ENCODE assay signal across 8 cellular contexts in the genomic region with DNA sequence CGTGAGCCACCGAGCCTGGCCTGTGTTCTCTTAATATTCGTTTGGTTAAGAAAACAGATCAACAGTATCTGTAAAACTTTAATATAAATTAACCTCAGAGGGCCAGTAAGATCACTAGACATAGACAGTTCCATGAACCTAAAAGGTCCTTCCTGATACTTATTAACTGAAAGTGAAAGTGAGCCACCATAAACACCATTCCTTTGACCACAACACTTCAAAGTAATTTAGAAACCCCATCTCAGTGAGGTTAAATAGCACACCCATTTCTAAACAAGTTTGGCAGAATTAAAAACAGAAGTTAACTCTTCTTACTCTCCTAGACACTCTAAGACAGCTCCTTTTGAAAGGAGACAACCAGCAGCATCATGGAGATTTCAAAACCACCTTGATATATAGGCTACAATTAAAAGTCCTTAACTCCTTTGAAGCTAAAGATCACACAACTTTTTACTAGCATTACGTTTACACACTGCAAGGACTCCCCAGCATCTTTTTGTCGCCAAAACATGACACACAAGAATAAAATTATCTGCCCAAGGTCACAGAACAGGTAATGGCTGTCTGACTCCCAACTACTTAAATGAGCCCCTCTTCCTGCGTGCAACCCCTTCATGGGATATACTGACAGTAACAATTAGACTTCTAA. TPM values are rescaled to one million over a fixed set of nuclear protein-coding genes. Genes with fewer than 3 reads are reported as not detected.
A peak's percentile ranks its signal among the peaks of the same experiment; 100 is the strongest.
DNase-seq lines count a peak whose midpoint lies in the region; ATAC-seq lines count a peak whose summit lies in the region.

No MANE protein-coding gene starts in this region.

- H3K36me3 ChIP-seq in neuron (ENCODE audit: insufficient read depth, low read length): peaks cover 3% of the 10 kb centered on the region

- H3K4me1 ChIP-seq in neuron (ENCODE audit: insufficient read depth, low read length): peaks cover 17% of the 10 kb centered on the region

- no peak for DNase-seq in activated CD4-positive, alpha-beta T cell treated with anti-CD3 and anti-CD28 coated beads, Interleukin-2, amount 10 ng/mL, durations not matched to agents 24 days and 14 days
- DNase-seq in activated CD4-positive, alpha-beta T cell treated with anti-CD3 and anti-CD28 coated beads, Interleukin-2, amount 50 U/mL, for 4 hours: no peak
- peak; percentile 25 for DNase-seq in NOMO-1 treated with dmso at 0.1 percent for 144 hours (lab: John Stamatoyannopoulos, UW; ENCODE audit: unreplicated experiment)
- no peak for DNase-seq in effector memory CD8-positive, alpha-beta T cell
- no peak for DNase-seq in NCI-H526 (lab: John Stamatoyannopoulos, UW)

- peak; percentile 14 for ATAC-seq in effector memory CD8-positive, alpha-beta T cell (replicated peaks)
- ATAC-seq in GM18519 (IDR thresholded peaks at IDR 0.05; ENCODE audit: low FRiP score, unreplicated experiment): no peak
- ATAC-seq in GM21423 (IDR thresholded peaks at IDR 0.05; ENCODE audit: unreplicated experiment): no peak

- H3K27me3 Mint-ChIP-seq in activated CD4-positive, alpha-beta T cell treated with anti-CD3 and anti-CD28 coated beads, Interleukin-2, amount 10 ng/mL, durations not matched to agents 24 days and 14 days: no peaks in the 10 kb centered on the region
- peaks cover 0 to 6% of the 10 kb centered on the region in 2 donors for H3K27me3 Mint-ChIP-seq in effector memory CD8-positive, alpha-beta T cell

- intact Hi-C loops in activated CD4-positive, alpha-beta T cell treated with anti-CD3 and anti-CD28 coated beads, Interleukin-2, amount 10 ng/mL, durations not matched to agents 24 days and 14 days (cut with micrococcal nuclease): no loop called here

- no peaks in the 10 kb centered on the region for H3K27me3 ChIP-seq in neuron (ENCODE audit: insufficient read depth, low read length)

- H2AFZ ChIP-seq in neuron (ENCODE audit: low read depth, low read length): no peak overlapping the region

- H3K4me3 ChIP-seq in neuron (ENCODE audit: low read length): peak overlapping the region; percentile 86

- H3K9me3 ChIP-seq in neuron (ENCODE audit: low read length): no peaks in the 10 kb centered on the region

- H3K9me3 Mint-ChIP-seq in activated CD4-positive, alpha-beta T cell treated with anti-CD3 and anti-CD28 coated beads, Interleukin-2, amount 10 ng/mL, durations not matched to agents 24 days and 14 days: no peaks in the 10 kb centered on the region
- no peaks in the 10 kb centered on the region for H3K9me3 Mint-ChIP-seq in effector memory CD8-positive, alpha-beta T cell

- H3K27ac Mint-ChIP-seq in activated CD4-positive, alpha-beta T cell treated with anti-CD3 and anti-CD28 coated beads, Interleukin-2, amount 10 ng/mL, durations not matched to agents 24 days and 14 days: peak overlapping the region; percentile 80
- H3K27ac Mint-ChIP-seq in effector memory CD8-positive, alpha-beta T cell: peak overlapping the region; percentile 85 to 87

- H3K36me3 Mint-ChIP-seq in activated CD4-positive, alpha-beta T cell treated with anti-CD3 and anti-CD28 coated beads, Interleukin-2, amount 10 ng/mL, durations not matched to agents 24 days and 14 days (ENCODE audit: low read depth): peaks cover 27% of the 10 kb centered on the region
- peaks cover 38% of the 10 kb centered on the region for H3K36me3 Mint-ChIP-seq in effector memory CD8-positive, alpha-beta T cell (ENCODE audit: insufficient read depth)

- H3K4me3 Mint-ChIP-seq in activated CD4-positive, alpha-beta T cell treated with anti-CD3 and anti-CD28 coated beads, Interleukin-2, amount 10 ng/mL, durations not matched to agents 24 days and 14 days: peak overlapping the region; percentile 86
- H3K4me3 Mint-ChIP-seq in effector memory CD8-positive, alpha-beta T cell: peak overlapping the region; percentile 81 to 89

- peaks cover 56% of the 10 kb centered on the region for H3K4me1 Mint-ChIP-seq in activated CD4-positive, alpha-beta T cell treated with anti-CD3 and anti-CD28 coated beads, Interleukin-2, amount 10 ng/mL, durations not matched to agents 24 days and 14 days
- H3K4me1 Mint-ChIP-seq in effector memory CD8-positive, alpha-beta T cell (ENCODE audit: low read depth in 2 of 2): peaks cover 42 to 50% of the 10 kb centered on the region in 2 donors

RNA-seq across cellular contexts. Expression of gene RNF19B, which starts 2.2 kb away (rescaled TPM):
- 44.5 and 46.8 TPM in 2 replicates for total RNA-seq in activated CD4-positive, alpha-beta T cell treated with anti-CD3 and anti-CD28 coated beads, Interleukin-2, amount 10 ng/mL, durations not matched to agents 24 days and 14 days
